19 cellular contexts compared by ENCODE assay signal in genomic region chr2:160114020-160114419, GRCh38. TPM values are rescaled to one million over a fixed set of nuclear protein-coding genes. Genes with fewer than 3 reads are reported as not detected.
"Had no signal": no experiment of that assay in that cellular context is flagged by ENCODE, and none has a peak within 500 bp of the region (broad histone marks: within the 10 kb centered on the region; RNA-seq: fewer than 3 reads in every experiment).

No MANE protein-coding gene starts in this region.

- H3K4me1 ChIP-seq: tibial artery, upper lobe of left lung had no signal

- H3K27ac ChIP-seq: dorsolateral prefrontal cortex, heart right ventricle, tibial artery, upper lobe of left lung, vagina had no signal

- DNase-seq: cortex of kidney; dorsolateral prefrontal cortex; effector CD8-positive, alpha-beta T cell; heart right ventricle; hypothalamus; kidney glomerular epithelial cell; mammary epithelial cell; naive thymus-derived CD4-positive, alpha-beta T cell; nephron progenitor cell; right cardiac atrium; small intestine; stimulated activated CD4-positive, alpha-beta T cell treated with anti-CD3 and anti-CD28 coated beads, Interleukin-12 subunit alpha, Interleukin-12 subunit beta, amount 100 ng/mL, for 4 hours; stimulated activated naive CD4-positive, alpha-beta T cell treated with Interleukin-2 at 50 U/mL for 16 hours; tibial artery had no signal

- H3K36me3 ChIP-seq: heart right ventricle, tibial artery, vagina had no signal

- H3K4me3 ChIP-seq: dorsolateral prefrontal cortex, heart right ventricle, tibial artery, upper lobe of left lung, vagina had no signal

- H3K27ac Mint-ChIP-seq: naive thymus-derived CD4-positive, alpha-beta T cell; nephron progenitor cell had no signal

- ATAC-seq: esophagus mucosa; heart right ventricle; left lobe of liver; naive thymus-derived CD4-positive, alpha-beta T cell; right cardiac atrium had no signal

- H3K9me3 ChIP-seq: heart right ventricle, tibial artery, upper lobe of left lung, vagina had no signal

- H3K27me3 ChIP-seq: heart right ventricle, tibial artery, upper lobe of left lung, vagina had no signal

- H3K4me3 Mint-ChIP-seq: naive thymus-derived CD4-positive, alpha-beta T cell; nephron progenitor cell had no signal

- H3K36me3 Mint-ChIP-seq: naive thymus-derived CD4-positive, alpha-beta T cell had no signal

RNA-seq across cellular contexts. Expression of gene PLA2R1, which starts 51.6 kb away (rescaled TPM):
- total RNA-seq: mononuclear cell; naive thymus-derived CD4-positive, alpha-beta T cell had no signal
- polyA plus RNA-seq: naive thymus-derived CD4-positive, alpha-beta T cell had no signal
